ENCODE assay signal across 8 cellular contexts in the genomic region with DNA sequence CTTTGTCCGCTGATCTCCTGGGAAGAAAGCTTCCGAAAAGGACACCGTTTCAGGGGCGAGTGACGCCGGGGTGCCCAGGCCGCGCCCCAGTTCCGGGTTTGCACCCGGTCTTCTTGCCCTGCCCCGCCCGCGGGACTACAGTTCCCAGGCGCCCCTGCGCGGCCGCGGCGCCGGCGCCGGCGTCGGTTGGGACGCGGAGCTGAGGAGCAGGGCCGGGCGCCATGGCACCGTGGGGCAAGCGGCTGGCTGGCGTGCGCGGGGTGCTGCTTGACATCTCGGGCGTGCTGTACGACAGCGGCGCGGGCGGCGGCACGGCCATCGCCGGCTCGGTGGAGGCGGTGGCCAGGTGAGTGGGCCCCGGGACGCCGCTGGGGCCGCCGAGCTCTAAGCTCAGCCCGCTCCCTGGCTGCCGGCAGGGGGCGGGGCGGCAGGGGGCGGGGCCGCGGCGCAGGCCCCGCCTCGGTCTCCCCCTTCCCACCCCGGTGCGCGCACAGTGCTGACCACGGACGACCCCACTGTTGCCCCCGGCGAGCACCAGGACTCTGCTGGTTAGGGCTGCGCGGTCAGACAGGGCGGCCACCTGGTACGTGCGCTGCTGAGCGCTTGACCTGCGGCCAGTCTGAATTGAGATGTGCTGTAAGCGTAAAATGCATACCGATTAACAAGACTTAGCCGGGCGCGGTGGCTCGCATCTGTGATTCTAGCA. TPM values are rescaled to one million over a fixed set of nuclear protein-coding genes. Genes with fewer than 3 reads are reported as not detected.
DNase-seq lines count a peak whose midpoint lies in the region; ATAC-seq and TF ChIP-seq lines count a peak whose summit lies in the region.

A gene with protein sequence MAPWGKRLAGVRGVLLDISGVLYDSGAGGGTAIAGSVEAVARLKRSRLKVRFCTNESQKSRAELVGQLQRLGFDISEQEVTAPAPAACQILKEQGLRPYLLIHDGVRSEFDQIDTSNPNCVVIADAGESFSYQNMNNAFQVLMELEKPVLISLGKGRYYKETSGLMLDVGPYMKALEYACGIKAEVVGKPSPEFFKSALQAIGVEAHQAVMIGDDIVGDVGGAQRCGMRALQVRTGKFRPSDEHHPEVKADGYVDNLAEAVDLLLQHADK (plus strand): TSS at position 182 of the 706 bp plus-strand sequence. CDS start 40 bp downstream, at position 222.

- POLR2A ChIA-PET in Caco-2 (lab: Charles Lee), result interaction anchor here (0.5 to 1.9 kb wide), 6 partner anchors 14 to 94 kb away, joined by 3 to 26 read pairs (median 5); a partner anchor contains a TSS

- H3K27me3 ChIP-seq in Caco-2 (replicated peaks; ENCODE audit: control insufficient read depth, insufficient read depth, low read length) (no peaks in the 10 kb centered on the region), esophagus (ENCODE audit: control insufficient read depth in 1 of 2, insufficient read depth in 2 of 2, low read length in 2 of 2) (no peaks in the 10 kb centered on the region), muscle layer of duodenum (ENCODE audit: low read depth, low read length) (no peaks in the 10 kb centered on the region)

- peak within 1 kb of the TSS; percentile 76 for H3K27ac Mint-ChIP-seq in Caco-2 (ENCODE audit: unreplicated experiment)

- H3K9me3 ChIP-seq in Caco-2 (no peaks in the 10 kb centered on the region), esophagus (ENCODE audit: control insufficient read depth in 2 of 2, insufficient read depth in 1 of 2, low read depth in 1 of 2, low read length in 1 of 2) (no peaks in the 10 kb centered on the region), muscle layer of duodenum (ENCODE audit: control insufficient read depth in 1 of 2, low read length in 2 of 2) (no peaks in the 10 kb centered on the region)

- peaks cover 37% of the 10 kb centered on the region for H3K4me1 Mint-ChIP-seq in Caco-2 (ENCODE audit: low read depth, unreplicated experiment)

- H3K27ac ChIP-seq in esophagus (ENCODE audit: low read depth in 2 of 2, low read length in 1 of 2), result peak within 1 kb of the TSS; percentile 88 to 93
- H3K27ac ChIP-seq in muscle layer of duodenum (ENCODE audit: low read length), result peak within 1 kb of the TSS; percentile 39

- BruUV-seq in Caco-2 (replicated peaks; lab: Mats Ljungman, UMichigan), result TSS peak; percentile 50

- CTCF ChIA-PET in Caco-2 (lab: Charles Lee), result interaction anchor here (0.6 to 1.1 kb wide), 10 partner anchors 13 to 915 kb away, joined by 3 to 9 read pairs (median 4); a partner anchor contains a TSS

- peak within 1 kb of the TSS; percentile 76 for H3K4me3 ChIP-seq in Caco-2 (ENCODE audit: low read depth, low read length)
- H3K4me3 ChIP-seq in esophagus (ENCODE audit: low read depth in 1 of 2, low read length in 2 of 2), result peak within 1 kb of the TSS; percentile 69 to 95
- peak within 1 kb of the TSS; percentile 60 to 74 for H3K4me3 ChIP-seq in muscle layer of duodenum (ENCODE audit: low read depth in 1 of 2, low read length in 2 of 2)

- H3K4me1 ChIP-seq in Caco-2 (peaks cover 28% of the 10 kb centered on the region), esophagus (ENCODE audit: control insufficient read depth in 2 of 2, insufficient read depth in 2 of 2, low read length in 1 of 2) (peaks cover 0 to 10% of the 10 kb centered on the region in 2 donors), muscle layer of duodenum (ENCODE audit: control insufficient read depth in 1 of 2, insufficient read depth in 2 of 2, low read length in 2 of 2) (peaks cover 0 to 13% of the 10 kb centered on the region in 2 donors)

- TF ChIP-seq CTCF in Caco-2 (IDR thresholded peaks at IDR 0.05; ENCODE audit: insufficient read depth in 1 of 2, low read depth in 1 of 2, low read length in 1 of 2, severe bottlenecking in 1 of 2, unreplicated experiment in 1 of 2), result peak; percentile 23 to 47

- WGBS in esophagus, 2 donors, result 1 to 2% methylated on average over 51 to 81 of the region's 81 CpGs

- peak; percentile 82 to 89 for DNase-seq in Caco-2
- DNase-seq in HK-2 (ENCODE audit: unreplicated experiment), result peak; percentile 87
- peak; percentile 92 for DNase-seq in OCI-M1 (lab: John Stamatoyannopoulos, UW)
- peak; percentile 91 for DNase-seq in activated T-cell treated with anti-CD3 and anti-CD28 coated beads, Interleukin-2, amount 50 U/mL, for 1 hour
- peak; percentile 65 to 74 for DNase-seq in stimulated activated CD8-positive, alpha-beta memory T cell treated with anti-CD3 and anti-CD28 coated beads, Interleukin-7, amount 100 ng/mL, for 1 hour (ENCODE audit: low read depth in 2 of 2)

- no peaks in the 10 kb centered on the region for H3K9me3 Mint-ChIP-seq in Caco-2 (ENCODE audit: unreplicated experiment)

- peak within 1 kb of the TSS; percentile 67 for H3K4me3 Mint-ChIP-seq in Caco-2 (ENCODE audit: unreplicated experiment)

- H3K36me3 ChIP-seq in Caco-2 (ENCODE audit: control insufficient read depth, insufficient read depth, low read length) (no peaks in the 10 kb centered on the region; the same call in 1 of the 2 replicates), esophagus (ENCODE audit: control insufficient read depth in 2 of 2, insufficient read depth in 2 of 2, low read length in 1 of 2) (no peaks in the 10 kb centered on the region), muscle layer of duodenum (ENCODE audit: control insufficient read depth in 1 of 2, insufficient read depth in 2 of 2, low read length in 2 of 2) (no peaks in the 10 kb centered on the region)

- intact Hi-C loops in Caco-2 (cut with micrococcal nuclease; ENCODE audit: unreplicated experiment), result loop anchor here (1.0 kb wide), 1 partner anchor 9 kb away; no protein-coding TSS in a partner anchor

- H3K36me3 Mint-ChIP-seq in Caco-2 (ENCODE audit: insufficient read depth, unreplicated experiment), result peaks cover 6% of the 10 kb centered on the region

- peak; percentile 96 for ATAC-seq in GM19455 (IDR thresholded peaks at IDR 0.05; ENCODE audit: unreplicated experiment)

- no peaks in the 10 kb centered on the region for H3K27me3 Mint-ChIP-seq in Caco-2 (ENCODE audit: insufficient read depth, unreplicated experiment)

RNA-seq across cellular contexts. Expression of the gene that starts here (rescaled TPM):
- 10.5 and 15.9 TPM in 2 replicates for total RNA-seq in Caco-2 (2022)
- polyA plus RNA-seq in esophagus, result 10 to 100 TPM; 23.0 to 23.4 TPM

Comparison
In these comparisons a context has a peak if more than half of its experiments do, and no peak if none do; other contexts are left out.
1. Peak in every context shown above with its lines: DNase-seq, ATAC-seq, H3K4me3 ChIP-seq and H3K27ac ChIP-seq.